13 cellular contexts compared by ENCODE assay signal in the genomic region with DNA sequence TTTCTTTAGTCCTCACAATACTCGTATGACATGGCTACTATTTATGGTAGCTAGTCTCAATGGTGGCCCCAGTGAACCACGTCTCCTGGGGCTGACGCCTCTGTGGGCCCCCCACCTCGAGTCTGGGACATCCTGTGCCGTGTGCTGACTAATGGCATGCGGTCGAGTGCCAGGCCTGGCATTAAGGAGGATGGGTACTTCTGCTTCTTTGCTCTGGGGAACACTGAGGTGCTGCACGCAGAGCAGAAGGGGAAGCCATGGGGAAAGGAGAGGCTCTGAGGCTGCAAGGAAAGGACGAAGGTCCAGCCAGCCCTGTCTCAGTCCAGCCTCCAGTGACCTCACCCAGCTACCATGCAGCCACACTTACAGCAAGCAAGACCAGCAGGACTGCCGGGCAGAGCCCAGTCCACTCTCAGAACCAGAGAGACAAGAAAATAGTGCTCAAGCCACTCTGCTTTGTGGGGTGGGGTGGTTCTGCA. TPM values are rescaled to one million over a fixed set of nuclear protein-coding genes. Genes with fewer than 3 reads are reported as not detected.
DNase-seq lines count a peak whose midpoint lies in the region; ATAC-seq lines count a peak whose summit lies in the region.
"Had no signal": no experiment of that assay in that cellular context is flagged by ENCODE, and none has a peak within 500 bp of the region (broad histone marks: within the 10 kb centered on the region; RNA-seq: fewer than 3 reads in every experiment).

No MANE protein-coding gene starts in this region.

- 46 to 52% methylated on average over 10 of the region's 10 CpGs for WGBS in GM23248 (ENCODE audit: low coverage in 1 of 2, low lambda C conversion rate in 2 of 2, missing lambda C conversion rate in 2 of 2), 2 experiments

- no peaks in the 10 kb centered on the region for H3K27me3 ChIP-seq in GM23248 (replicated peaks; ENCODE audit: insufficient read depth)

- H3K36me3 ChIP-seq in GM23248 (ENCODE audit: low read depth), result no peaks in the 10 kb centered on the region

- H3K4me1 ChIP-seq in GM23248 (ENCODE audit: insufficient read depth), result peaks cover 37% of the 10 kb centered on the region

- H3K79me2 ChIP-seq in GM23248 (ENCODE audit: insufficient read depth), result no peaks in the 10 kb centered on the region

- no peak overlapping the region for H3K4me3 ChIP-seq in GM23248
- H3K4me3 ChIP-seq: K562 had no signal

- H3K4me2 ChIP-seq in GM23248 (ENCODE audit: unreplicated experiment), result no peak overlapping the region

- H3K9me2 ChIP-seq in GM23248 (ENCODE audit: insufficient read depth), result no peaks in the 10 kb centered on the region

- H2AFZ ChIP-seq in GM23248, result peak overlapping the region; percentile 30

- no peak overlapping the region for H3K4me3 Mint-ChIP-seq in stimulated activated effector memory CD8-positive, alpha-beta T cell treated with anti-CD3 and anti-CD28 coated beads, Interleukin-12 subunit alpha, Interleukin-12 subunit beta, amount 100 ng/mL, for 72 hours

- H3F3A ChIP-seq in GM23248 (ENCODE audit: insufficient read depth), result peaks cover 21% of the 10 kb centered on the region

- DNase-seq in GM23248 (peak; percentile 43), SKM-1 treated with dmso at 0.1 percent for 144 hours (lab: John Stamatoyannopoulos, UW; ENCODE audit: unreplicated experiment) (peak; percentile 62), left ventricle myocardium superior (peak; percentile 60), SW480 (ENCODE audit: low spot score) (no peak), NCI-H2107 treated with DMSO at 0.1 percent for 48 hours (lab: John Stamatoyannopoulos, UW; ENCODE audit: unreplicated experiment) (no peak), NCI-H82 (lab: John Stamatoyannopoulos, UW) (no peak)
- DNase-seq in stimulated activated effector memory CD8-positive, alpha-beta T cell treated with anti-CD3 and anti-CD28 coated beads, Interleukin-12 subunit alpha, Interleukin-12 subunit beta, amount 100 ng/mL, for 72 hours (ENCODE audit: low spot score in 2 of 2), result no peak
- DNase-seq in activated naive CD4-positive, alpha-beta T cell treated with Interleukin-2 at 50 U/mL for 16 hours, result no peak
- DNase-seq: DMS79, NCI-H510A, retina, T-helper 1 cell had no signal

- H3K27ac Mint-ChIP-seq in stimulated activated effector memory CD8-positive, alpha-beta T cell treated with anti-CD3 and anti-CD28 coated beads, Interleukin-12 subunit alpha, Interleukin-12 subunit beta, amount 100 ng/mL, for 72 hours, result no peak overlapping the region

- peak; percentile 78 for ATAC-seq in left ventricle myocardium superior
- ATAC-seq in stimulated activated effector memory CD8-positive, alpha-beta T cell treated with anti-CD3 and anti-CD28 coated beads, Interleukin-12 subunit alpha, Interleukin-12 subunit beta, amount 100 ng/mL, for 72 hours, result peak; percentile 40
- ATAC-seq: K562 had no signal

- no peaks in the 10 kb centered on the region for H3K9me3 Mint-ChIP-seq in stimulated activated effector memory CD8-positive, alpha-beta T cell treated with anti-CD3 and anti-CD28 coated beads, Interleukin-12 subunit alpha, Interleukin-12 subunit beta, amount 100 ng/mL, for 72 hours

- H3K9ac ChIP-seq in GM23248, result no peak overlapping the region

- H3K9me3 ChIP-seq in GM23248 (ENCODE audit: low read depth), result no peaks in the 10 kb centered on the region

- no peaks in the 10 kb centered on the region for H3K36me3 Mint-ChIP-seq in stimulated activated effector memory CD8-positive, alpha-beta T cell treated with anti-CD3 and anti-CD28 coated beads, Interleukin-12 subunit alpha, Interleukin-12 subunit beta, amount 100 ng/mL, for 72 hours

- H3K4me1 Mint-ChIP-seq in stimulated activated effector memory CD8-positive, alpha-beta T cell treated with anti-CD3 and anti-CD28 coated beads, Interleukin-12 subunit alpha, Interleukin-12 subunit beta, amount 100 ng/mL, for 72 hours, result peaks cover 7% of the 10 kb centered on the region

- H3K27ac ChIP-seq in GM23248, result no peak overlapping the region

- intact Hi-C loops in left ventricle myocardium superior (cut with micrococcal nuclease), result no loop called here

- in situ Hi-C loops in GM23248 (cut with MboI), result no loop called here

- no peaks in the 10 kb centered on the region for H4K20me1 ChIP-seq in GM23248 (ENCODE audit: insufficient read depth)

RNA-seq across cellular contexts. Expression of a gene that starts 5.7 kb away (rescaled TPM):
- 292 TPM in 2 replicates for total RNA-seq in GM23248 (2014; rRNA removed; shearing (Covaris generic))
- polyA plus RNA-seq in GM23248 (2016; fragmentation: Nextera tagmentation; extraction: Ambion mirVana), result 68.4 and 73.5 TPM in 2 replicates
- 335 TPM for total RNA-seq in left ventricle myocardium superior

Comparison
In these comparisons a context has a peak if more than half of its experiments do, and no peak if none do; other contexts are left out.
1. DNase-seq: peak in GM23248 (single experiment), SKM-1 treated with dmso at 0.1 percent for 144 hours (single experiment) and left ventricle myocardium superior (single experiment); none in stimulated activated effector memory CD8-positive, alpha-beta T cell treated with anti-CD3 and anti-CD28 coated beads, Interleukin-12 subunit alpha, Interleukin-12 subunit beta, amount 100 ng/mL, for 72 hours (0 of 2), activated naive CD4-positive, alpha-beta T cell treated with Interleukin-2 at 50 U/mL for 16 hours (single experiment), SW480 (single experiment), NCI-H2107 treated with DMSO at 0.1 percent for 48 hours (single experiment) and NCI-H82 (single experiment).